26 cellular contexts compared by ENCODE assay signal in the genomic region with DNA sequence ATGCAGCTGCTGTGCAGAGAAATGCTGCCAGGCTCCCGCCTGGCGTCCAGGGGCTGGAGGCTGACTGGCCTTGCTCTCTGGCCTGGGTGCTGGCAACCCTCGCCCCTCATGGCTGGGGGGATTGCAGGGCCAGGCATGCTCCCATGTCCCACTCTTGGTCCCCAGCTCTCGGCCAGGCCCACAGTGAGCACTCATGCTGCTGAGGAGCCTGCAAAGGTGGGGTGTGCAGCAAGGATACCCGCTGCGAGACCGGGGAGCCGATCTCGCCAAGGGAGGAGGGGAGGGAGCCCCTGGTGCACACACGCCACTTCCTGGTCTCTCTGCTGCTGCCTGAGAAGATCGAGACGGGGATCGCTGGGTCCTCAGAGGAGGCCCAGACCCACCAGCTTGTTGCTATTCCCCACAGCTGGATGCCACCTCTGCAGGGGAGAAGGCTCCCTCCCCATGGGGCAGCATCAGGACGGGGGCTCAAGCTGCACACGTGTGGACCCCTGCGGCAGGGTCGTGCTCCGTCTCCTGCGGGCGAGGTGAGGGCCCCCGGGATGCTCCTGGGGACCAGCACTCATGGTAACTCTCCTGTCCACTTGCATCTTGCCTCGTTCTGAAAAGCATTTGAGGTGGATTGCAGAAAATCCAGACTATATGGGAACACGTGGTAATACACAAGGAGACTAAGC.
"Had no signal": no experiment of that assay in that cellular context is flagged by ENCODE, and none has a peak within 500 bp of the region (broad histone marks: within the 10 kb centered on the region; RNA-seq: fewer than 3 reads in every experiment).

No MANE protein-coding gene starts in this region.

- H3K4me2 ChIP-seq: smooth muscle cell had no signal

- H3K27ac ChIP-seq: ovary, parathyroid adenoma, psoas muscle, skin epidermis, stomach, thoracic aorta, thyroid gland, tibial nerve, upper lobe of left lung, vagina had no signal

- FAIRE-seq: urothelium cell line had no signal

- H3K27me3 ChIP-seq: ovary, stomach, thyroid gland, tibial nerve, upper lobe of left lung, vagina had no signal

- H2AFZ ChIP-seq: parathyroid adenoma had no signal

- H3K9ac ChIP-seq: parathyroid adenoma had no signal

- H3K36me3 ChIP-seq: ovary, thoracic aorta, thyroid gland, upper lobe of left lung, vagina had no signal

- H3K9me3 ChIP-seq: ovary, psoas muscle, stomach, thoracic aorta, thyroid gland, tibial nerve, upper lobe of left lung, vagina had no signal

- H3K4me3 ChIP-seq: ovary, psoas muscle, skin epidermis, smooth muscle cell, stomach, thoracic aorta, thyroid gland, tibial nerve, upper lobe of left lung, vagina had no signal

- H3K79me2 ChIP-seq: parathyroid adenoma had no signal

- DNase-seq: naive thymus-derived CD8-positive, alpha-beta T cell; nephron progenitor cell; occipital lobe; ovary; psoas muscle; stimulated activated CD4-positive, alpha-beta T cell treated with anti-CD3 and anti-CD28 coated beads, Interleukin-15, amount 100 ng/mL, for 24 hours; stimulated activated CD4-positive, alpha-beta T cell treated with anti-CD3 and anti-CD28 coated beads, Interleukin-2, amount 100 ng/mL, for 24 hours; stimulated activated CD4-positive, alpha-beta T cell treated with anti-CD3 and anti-CD28 coated beads, Interleukin-2, amount 100 ng/mL, for 48 hours; stimulated activated CD4-positive, alpha-beta T cell treated with anti-CD3 and anti-CD28 coated beads, Interleukin-4, amount 100 ng/mL, for 24 hours; stimulated activated naive B cell treated with anti-CD40 and anti-IgM and Interleukin-4, amounts not matched to agents 10 μg/mL and 1 μg/mL and 100 μg/mL, for 72 hours; stimulated activated naive CD4-positive, alpha-beta T cell treated with Interleukin-2 at 50 U/mL for 16 hours; stomach; thyroid gland; trophoblast cell; upper lobe of left lung had no signal

- H3K4me1 ChIP-seq: parathyroid adenoma, psoas muscle, tibial nerve, upper lobe of left lung, vagina had no signal

- ATAC-seq: naive thymus-derived CD8-positive, alpha-beta T cell; natural killer cell treated with Interleukin-12 subunit alpha and Interleukin-12 subunit beta and Interleukin-15 and Interleukin-18, amount 100 ng/mL, for 72 hours; psoas muscle; right cardiac atrium; sciatic nerve; stimulated activated effector memory CD8-positive, alpha-beta T cell treated with anti-CD3 and anti-CD28 coated beads, Interleukin-12 subunit alpha, Interleukin-12 subunit beta, amount 100 ng/mL, for 72 hours; stimulated activated naive B cell treated with anti-CD40 and anti-IgM and Interleukin-4, amounts not matched to agents 10 μg/mL and 1 μg/mL and 100 μg/mL, for 72 hours had no signal
